In the genomic region with DNA sequence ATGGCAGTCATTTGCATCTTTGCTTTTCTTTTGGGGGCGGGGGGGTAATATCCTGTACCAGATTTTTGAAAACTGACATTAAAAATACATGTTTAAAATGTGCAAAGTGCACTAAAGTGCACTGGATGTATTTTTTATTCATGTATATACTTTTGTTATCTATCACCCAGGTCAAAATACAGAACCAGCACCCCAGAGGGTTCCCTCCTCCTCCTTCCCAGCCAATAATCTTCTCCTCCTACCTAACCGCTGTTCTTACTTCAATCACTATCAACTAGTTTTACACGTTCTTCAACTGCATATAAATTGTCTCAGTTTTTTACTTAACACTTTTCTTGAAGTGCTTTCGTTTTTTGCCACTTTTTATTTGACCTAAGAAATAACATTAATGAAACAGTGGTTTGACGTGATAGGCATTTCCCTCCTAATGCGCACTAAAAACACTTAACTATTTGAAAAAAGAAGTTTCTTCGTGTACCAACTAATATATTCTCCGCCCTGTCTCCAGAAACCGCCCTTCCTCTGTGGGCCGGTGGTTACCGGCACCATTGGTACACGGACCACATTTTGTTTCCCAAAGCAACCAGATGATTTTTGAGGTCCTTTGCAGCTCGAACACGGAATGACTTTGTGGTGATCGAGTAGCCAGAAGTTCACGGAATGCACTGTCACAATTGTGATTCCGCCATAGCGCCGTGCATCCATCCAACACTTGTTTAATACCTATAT, we compare ENCODE assay signal across 8 cellular contexts. TPM values are rescaled to one million over a fixed set of nuclear protein-coding genes. Genes with fewer than 3 reads are reported as not detected.
DNase-seq lines count a peak whose midpoint lies in the region; TF ChIP-seq lines count a peak whose summit lies in the region.

No MANE protein-coding gene starts in this region.

- no peaks in the 10 kb centered on the region for H3K9me3 Mint-ChIP-seq in activated CD4-positive, alpha-beta memory T cell treated with anti-CD3 and anti-CD28 coated beads for 36 hours

- TF ChIP-seq EP300 in esophagus muscularis mucosa (IDR thresholded peaks at IDR 0.05): no peak

- peak overlapping the region; percentile 85 for H3K4me3 Mint-ChIP-seq in activated CD4-positive, alpha-beta memory T cell treated with anti-CD3 and anti-CD28 coated beads for 36 hours

- DNase-seq in activated CD4-positive, alpha-beta memory T cell treated with anti-CD3 and anti-CD28 coated beads for 36 hours: peak; percentile 71
- no peak for DNase-seq in esophagus muscularis mucosa (ENCODE audit: extremely low spot score)
- DNase-seq in NCI-H187 (lab: John Stamatoyannopoulos, UW): no peak
- no peak for DNase-seq in NCI-H1436 (lab: John Stamatoyannopoulos, UW)
- no peak for DNase-seq in GM20000 (ENCODE audit: low spot score)

- H3K4me3 ChIP-seq in ACC112 (ENCODE audit: low read depth, low read length) (peak overlapping the region; percentile 70), HEK293 (ENCODE audit: low read depth, low read length) (peak overlapping the region; percentile 55), esophagus muscularis mucosa (peak overlapping the region; percentile 89 to 98 (median 94)), parathyroid adenoma (ENCODE audit: low read depth, low read length) (peak overlapping the region; percentile 60)

- TF ChIP-seq CTCF in HEK293 (tag by site-specific recombination; IDR thresholded peaks at IDR 0.05) (no peak), esophagus muscularis mucosa (IDR thresholded peaks at IDR 0.05) (no peak), parathyroid adenoma (IDR thresholded peaks at IDR 0.05) (no peak), GM20000 (IDR thresholded peaks at IDR 0.05; ENCODE audit: extremely low read depth, missing control alignments) (no peak)

- peak overlapping the region; percentile 93 for H3K4me2 ChIP-seq in parathyroid adenoma (ENCODE audit: low read length)

- H3K79me2 ChIP-seq in ACC112 (ENCODE audit: control insufficient read depth, insufficient read depth, low read length, unreplicated experiment) (peaks cover 37% of the 10 kb centered on the region), parathyroid adenoma (no peaks in the 10 kb centered on the region)

- peak overlapping the region; percentile 90 for H3K27ac Mint-ChIP-seq in activated CD4-positive, alpha-beta memory T cell treated with anti-CD3 and anti-CD28 coated beads for 36 hours

- TF ChIP-seq POLR2A in esophagus muscularis mucosa (IDR thresholded peaks at IDR 0.05; ENCODE audit: low read depth): no peak

- no peaks in the 10 kb centered on the region for H3K27me3 ChIP-seq in ACC112 (ENCODE audit: insufficient read depth, low read length)
- H3K27me3 ChIP-seq in esophagus muscularis mucosa: no peaks in the 10 kb centered on the region
- no peaks in the 10 kb centered on the region for H3K27me3 ChIP-seq in parathyroid adenoma (ENCODE audit: control insufficient read depth, insufficient read depth, low read length)

- H3K9me3 ChIP-seq in HEK293 (ENCODE audit: control insufficient read depth, insufficient read depth, low read depth, low read length): no peaks in the 10 kb centered on the region
- H3K9me3 ChIP-seq in esophagus muscularis mucosa: no peaks in the 10 kb centered on the region
- H3K9me3 ChIP-seq in parathyroid adenoma (ENCODE audit: control insufficient read depth, low read length): no peaks in the 10 kb centered on the region

- POLR2A ChIA-PET in HEK293 (lab: Yijun Ruan, JAX): interaction anchor here (0.5 to 2.1 kb wide), 32 partner anchors 10 to 130 kb away, joined by 3 to 25 read pairs (median 4); no protein-coding TSS in a partner anchor
- POLR2A ChIA-PET in activated CD4-positive, alpha-beta memory T cell treated with anti-CD3 and anti-CD28 coated beads for 36 hours (lab: Charles Lee): interaction anchor here (0.8 to 3.0 kb wide), 10 partner anchors 21 to 399 kb away, joined by 3 to 19 read pairs (median 6); no protein-coding TSS in a partner anchor

- intact Hi-C loops in activated CD4-positive, alpha-beta memory T cell treated with anti-CD3 and anti-CD28 coated beads for 36 hours (cut with micrococcal nuclease): loop anchor here (1.0 to 10.0 kb wide), 6 partner anchors 21 to 415 kb away; partner anchors contain the start of genes KLHL25 and PDE8A
- intact Hi-C loops in esophagus muscularis mucosa (cut with DNase I): loop anchor here (5.0 kb wide), 1 partner anchor 47 kb away; no protein-coding TSS in a partner anchor

- WGBS in esophagus muscularis mucosa: 9% methylated on average over 19 of the region's 19 CpGs

- no peak overlapping the region for H3K9ac ChIP-seq in parathyroid adenoma

- H3K36me3 Mint-ChIP-seq in activated CD4-positive, alpha-beta memory T cell treated with anti-CD3 and anti-CD28 coated beads for 36 hours: peaks cover 2% of the 10 kb centered on the region

- H3K4me1 ChIP-seq in ACC112 (ENCODE audit: control insufficient read depth, insufficient read depth, low read length, unreplicated experiment) (peaks cover 18% of the 10 kb centered on the region), HEK293 (ENCODE audit: control insufficient read depth, insufficient read depth, low read length) (peaks cover 20% of the 10 kb centered on the region), esophagus muscularis mucosa (peaks cover 14 to 35% (median 32%) of the 10 kb centered on the region in 4 donors), parathyroid adenoma (no peaks in the 10 kb centered on the region)

- H3K27ac ChIP-seq in ACC112 (ENCODE audit: low read depth, low read length) (peak overlapping the region; percentile 48), HEK293 (ENCODE audit: extremely low read depth, low read depth, low read length) (peak overlapping the region; percentile 57; the same call in 1 of the 2 replicates), esophagus muscularis mucosa (replicated peaks in 1 of 4) (peak overlapping the region; percentile 98 to 99 (median 98)), parathyroid adenoma (peak overlapping the region; percentile 72)

- peak overlapping the region; percentile 26 for H2AFZ ChIP-seq in ACC112 (ENCODE audit: low read length, unreplicated experiment)
- peak overlapping the region; percentile 69 for H2AFZ ChIP-seq in parathyroid adenoma

- peaks cover 1% of the 10 kb centered on the region for H3K27me3 Mint-ChIP-seq in activated CD4-positive, alpha-beta memory T cell treated with anti-CD3 and anti-CD28 coated beads for 36 hours

- CTCF ChIA-PET in HEK293 (lab: Yijun Ruan, JAX): interaction anchor here (0.7 to 1.4 kb wide), 4 partner anchors 11 to 90 kb away, joined by 3 to 7 read pairs (median 5); no protein-coding TSS in a partner anchor
- CTCF ChIA-PET in activated CD4-positive, alpha-beta memory T cell treated with anti-CD3 and anti-CD28 coated beads for 36 hours (lab: Charles Lee): interaction anchor here (0.8 to 2.2 kb wide), 6 partner anchors 22 to 83 kb away, joined by 3 to 23 read pairs (median 5); no protein-coding TSS in a partner anchor

- H3K4me1 Mint-ChIP-seq in activated CD4-positive, alpha-beta memory T cell treated with anti-CD3 and anti-CD28 coated beads for 36 hours (ENCODE audit: low read depth): peaks cover 49% of the 10 kb centered on the region

- H3K36me3 ChIP-seq in ACC112 (ENCODE audit: insufficient read depth, low read length) (no peaks in the 10 kb centered on the region), HEK293 (ENCODE audit: control insufficient read depth in 2 of 2, insufficient read depth in 1 of 2, low read length in 2 of 2) (no peaks in the 10 kb centered on the region), esophagus muscularis mucosa (no peaks in the 10 kb centered on the region), parathyroid adenoma (ENCODE audit: control insufficient read depth, insufficient read depth, low read length) (no peaks in the 10 kb centered on the region)

TF ChIP-seq in HEK293, 187 proteins besides CTCF, POLR2A, EP300 and RAD21 (continues in another document):
- TF ChIP-seq PRDM1 (tag by site-specific recombination; IDR thresholded peaks at IDR 0.05): peak; percentile 72
- 0 out of 2 replicates have a peak, but pooled peaks have one; percentile 3 for TF ChIP-seq KLF8 (tag by site-specific recombination; IDR thresholded peaks at IDR 0.05)
- TF ChIP-seq ZNF221 (tag by site-specific recombination; IDR thresholded peaks at IDR 0.05; ENCODE audit: borderline replicate concordance): no peak
- TF ChIP-seq PRDM4 (tag by site-specific recombination; IDR thresholded peaks at IDR 0.05): peak; percentile 85
- 0 out of 2 replicates have a peak, but pooled peaks have one; percentile 14 for TF ChIP-seq ZNF692 (tag by site-specific recombination; IDR thresholded peaks at IDR 0.05)

RNA-seq across cellular contexts. Expression of gene AKAP13, which starts 0.8 kb away (rescaled TPM):
- total RNA-seq in activated CD4-positive, alpha-beta memory T cell treated with anti-CD3 and anti-CD28 coated beads for 36 hours: 100 to 1,000 TPM; 106 to 113 TPM
- 100 to 1,000 TPM; 232 to 323 (median 284) TPM for total RNA-seq in esophagus muscularis mucosa

Comparison
In these comparisons a context has a peak if more than half of its experiments do, and no peak if none do; other contexts are left out.
1. H3K27ac ChIP-seq: peak in every context shown above with its lines; median percentile 98 in esophagus muscularis mucosa; 72 in parathyroid adenoma; 57 in HEK293; 48 in ACC112.